8 cellular contexts compared by ENCODE assay signal in genomic region chr19:45424191-45425058, GRCh38. TPM values are rescaled to one million over a fixed set of nuclear protein-coding genes. Genes with fewer than 3 reads are reported as not detected.
DNase-seq lines count a peak whose midpoint lies in the region; ATAC-seq and TF ChIP-seq lines count a peak whose summit lies in the region.

No MANE protein-coding gene starts in this region.

- peaks cover 36% of the 10 kb centered on the region for H3K4me1 Mint-ChIP-seq in T-helper 2 cell treated with Interferon-gamma antibody and Interleukin-4, amounts not matched to agents 5 μg/mL and 100 μg/mL, for 36 hours (ENCODE audit: low read depth)

- 0% methylated on average over 5 of the region's 24 CpGs; no CpG with 5 or more reads in 1 of the 2 experiments for WGBS in IMR-90 (ENCODE audit: extremely low coverage in 2 of 2, insufficient read length in 1 of 2), 2 experiments
- WGBS in ectodermal cell, 2 experiments, result 18 to 23% methylated on average over 24 of the region's 24 CpGs
- WGBS in lung, 2 donors, result 13 to 15% methylated on average over 23 to 24 of the region's 24 CpGs

- H3K4me1 ChIP-seq in IMR-90 (ENCODE audit: control insufficient read depth, insufficient read depth, low read length) (peaks cover 8% of the 10 kb centered on the region), ectodermal cell (ENCODE audit: control insufficient read depth, insufficient read depth, low read length) (peaks cover 13% of the 10 kb centered on the region), lung (ENCODE audit: control insufficient read depth in 2 of 2, insufficient read depth in 2 of 2, low read length in 2 of 2) (peaks cover 5 to 6% of the 10 kb centered on the region in 2 donors)

- H3K9me1 ChIP-seq in IMR-90 (ENCODE audit: insufficient read depth, low read length), result no peaks in the 10 kb centered on the region; the same call in 1 of the 2 replicates

- BruUV-seq in IMR-90 (replicated peaks; lab: Mats Ljungman, UMichigan), result TSS peak; percentile 92

- peaks cover 14 to 45% of the 10 kb centered on the region in 2 experiments for H3K79me1 ChIP-seq in IMR-90 (ENCODE audit: low read depth in 1 of 2, low read length in 2 of 2)

- H4K8ac ChIP-seq in IMR-90 (ENCODE audit: low read depth in 2 of 2, low read length in 2 of 2), result peak overlapping the region; percentile 91 to 99

- H4K91ac ChIP-seq in IMR-90 (ENCODE audit: insufficient read depth, low read depth, low read length), result peak overlapping the region; percentile 98

- TF ChIP-seq CTCF in IMR-90 (conservative IDR thresholded peaks at IDR 0.05; ENCODE audit: low read depth, low read length) (no peak), lung (IDR thresholded peaks at IDR 0.05; ENCODE audit: control extremely low read depth, extremely low read depth) (no peak)

- H3K56ac ChIP-seq in IMR-90 (ENCODE audit: extremely low read depth, insufficient read depth, low read length), result peak overlapping the region; percentile 97

- H3K9me3 ChIP-seq in IMR-90 (ENCODE audit: control insufficient read depth, insufficient read depth, low read length) (no peaks in the 10 kb centered on the region), ectodermal cell (ENCODE audit: control insufficient read depth, low read length) (no peaks in the 10 kb centered on the region), lung (ENCODE audit: control insufficient read depth in 2 of 2, insufficient read depth in 1 of 2, low read length in 1 of 2) (no peaks in the 10 kb centered on the region)

- in situ Hi-C loops in IMR-90 (cut with MboI; ENCODE audit: low sequenced_read_pairs), result no loop called here

- H3K27ac ChIP-seq in IMR-90 (ENCODE audit: insufficient read depth, low read length), result peak overlapping the region; percentile 98
- H3K27ac ChIP-seq in ectodermal cell (ENCODE audit: insufficient read depth, low read depth, low read length, poor library complexity, severe bottlenecking), result peak overlapping the region; percentile 82
- peak overlapping the region; percentile 97 for H3K27ac ChIP-seq in lung (ENCODE audit: low read depth in 1 of 2, low read length in 1 of 2)

- peaks cover 16% of the 10 kb centered on the region for H3K36me3 Mint-ChIP-seq in T-helper 2 cell treated with Interferon-gamma antibody and Interleukin-4, amounts not matched to agents 5 μg/mL and 100 μg/mL, for 36 hours (ENCODE audit: low read depth)

- H3K9ac ChIP-seq in IMR-90 (ENCODE audit: low read depth, low read length), result peak overlapping the region; percentile 82

- H3K36me3 ChIP-seq in IMR-90 (ENCODE audit: control insufficient read depth, insufficient read depth, low read length) (peaks cover 16% of the 10 kb centered on the region), ectodermal cell (ENCODE audit: control insufficient read depth, insufficient read depth, low read length) (peaks cover 9% of the 10 kb centered on the region), lung (ENCODE audit: control insufficient read depth in 2 of 2, insufficient read depth in 2 of 2, low read length in 2 of 2) (peaks cover 0 to 14% of the 10 kb centered on the region in 2 donors)

- H2BK15ac ChIP-seq in IMR-90 (ENCODE audit: low read depth, low read length), result peak overlapping the region; percentile 97

- H3K23ac ChIP-seq in IMR-90 (ENCODE audit: low read depth, low read length), result peak overlapping the region; percentile 99

- H3K9me3 Mint-ChIP-seq in T-helper 2 cell treated with Interferon-gamma antibody and Interleukin-4, amounts not matched to agents 5 μg/mL and 100 μg/mL, for 36 hours, result no peaks in the 10 kb centered on the region

- H2BK20ac ChIP-seq in IMR-90 (ENCODE audit: low read depth, low read length), result peak overlapping the region; percentile 92

- H3K4me3 ChIP-seq in IMR-90 (ENCODE audit: insufficient read depth, low read depth, low read length) (peak overlapping the region; percentile 70), ectodermal cell (ENCODE audit: insufficient read depth, low read depth, low read length) (peak overlapping the region; percentile 55), lung (peak overlapping the region; percentile 77)

- H3K4me2 ChIP-seq in IMR-90 (ENCODE audit: low read depth, low read length), result peak overlapping the region; percentile 93

- peak overlapping the region; percentile 96 for H4K5ac ChIP-seq in IMR-90 (ENCODE audit: low read depth, low read length)

- H3K4me3 Mint-ChIP-seq in T-helper 2 cell treated with Interferon-gamma antibody and Interleukin-4, amounts not matched to agents 5 μg/mL and 100 μg/mL, for 36 hours, result peak overlapping the region; percentile 96

- ATAC-seq in IMR-90 (ENCODE audit: low read depth), result peak; percentile 54
- peak; percentile 60 for ATAC-seq in lung (ENCODE audit: insufficient read depth, low FRiP score)

- H3K27me3 ChIP-seq in IMR-90 (ENCODE audit: control insufficient read depth, insufficient read depth, low read length), result no peaks in the 10 kb centered on the region
- H3K27me3 ChIP-seq in ectodermal cell (ENCODE audit: control insufficient read depth, insufficient read depth, low read length, poor library complexity, severe bottlenecking), result peaks cover 10% of the 10 kb centered on the region
- H3K27me3 ChIP-seq in lung (ENCODE audit: control insufficient read depth, insufficient read depth), result no peaks in the 10 kb centered on the region

- peak overlapping the region; percentile 90 for H3K27ac Mint-ChIP-seq in T-helper 2 cell treated with Interferon-gamma antibody and Interleukin-4, amounts not matched to agents 5 μg/mL and 100 μg/mL, for 36 hours

- intact Hi-C loops in IMR-90 (cut with micrococcal nuclease), result loop anchor here (5.0 kb wide), 1 partner anchor 218 kb away; no protein-coding TSS in a partner anchor

- TF ChIP-seq POLR2A in IMR-90 (IDR thresholded peaks at IDR 0.05; ENCODE audit: low read depth, low read length), result peak; percentile 85

- TF ChIP-seq RAD21 in IMR-90 (IDR thresholded peaks at IDR 0.05; ENCODE audit: low read length), result no peak

- peak overlapping the region; percentile 98 for H2BK5ac ChIP-seq in IMR-90 (ENCODE audit: low read depth, low read length, poor library complexity, severe bottlenecking)

- H2AK5ac ChIP-seq in IMR-90 (ENCODE audit: low read depth, low read length), result peak overlapping the region; percentile 99

- peak overlapping the region; percentile 99 for H3K4ac ChIP-seq in IMR-90 (ENCODE audit: low read depth, low read length)

- H3K18ac ChIP-seq in IMR-90 (ENCODE audit: low read depth, low read length), result peak overlapping the region; percentile 90

- H2AK9ac ChIP-seq in IMR-90 (replicated peaks; ENCODE audit: low read depth, low read length, poor library complexity), result peak overlapping the region; percentile 95

- CTCF ChIA-PET in IMR-90 (lab: Yijun Ruan, JAX), result interaction anchor here (1.0 to 1.5 kb wide), 3 partner anchors 15 to 61 kb away, joined by 4 to 7 read pairs (median 5); no protein-coding TSS in a partner anchor

- H4K20me1 ChIP-seq in IMR-90 (ENCODE audit: insufficient read depth, low read length), result no peaks in the 10 kb centered on the region

- DNase-seq in NOMO-1 (lab: John Stamatoyannopoulos, UW; ENCODE audit: unreplicated experiment in 2 of 2) (peak; percentile 11 to 71), NOMO-1 treated with dmso at 0.1 percent for 144 hours (lab: John Stamatoyannopoulos, UW; ENCODE audit: unreplicated experiment) (no peak), IMR-90 (peak; percentile 98), lung (ENCODE audit: low spot score) (peak; percentile 65), stromal cell of bone marrow (ENCODE audit: low read depth) (peak; percentile 88), NCI-H526 treated with DMSO at 0.1 percent for 48 hours (lab: John Stamatoyannopoulos, UW) (no peak)
- peak; percentile 58 for DNase-seq in T-helper 2 cell treated with Interferon-gamma antibody and Interleukin-4, amounts not matched to agents 5 μg/mL and 100 μg/mL, for 36 hours (ENCODE audit: low spot score)

- H3K14ac ChIP-seq in IMR-90 (replicated peaks; ENCODE audit: low read depth, low read length), result peak overlapping the region; percentile 98

- H2AFZ ChIP-seq in IMR-90 (replicated peaks; ENCODE audit: low read length, poor library complexity), result peak overlapping the region; percentile 93

- POLR2A ChIA-PET in IMR-90 (lab: Charles Lee; ENCODE audit: unreplicated experiment), result interaction anchor here (0.6 kb wide), 1 partner anchor 206 kb away, joined by 8 read pairs; no protein-coding TSS in a partner anchor

- H2BK120ac ChIP-seq in IMR-90 (ENCODE audit: low read depth, low read length), result peak overlapping the region; percentile 96

- dilution Hi-C loops in IMR-90 (cut with HindIII; ENCODE audit: low sequenced_read_pairs, unreplicated experiment), result no loop called here

- peaks cover 11% of the 10 kb centered on the region for H3K27me3 Mint-ChIP-seq in T-helper 2 cell treated with Interferon-gamma antibody and Interleukin-4, amounts not matched to agents 5 μg/mL and 100 μg/mL, for 36 hours (ENCODE audit: low read depth)

RNA-seq across cellular contexts. Expression of gene ERCC1, which starts 0.7 kb away (rescaled TPM):
- total RNA-seq in IMR-90 (2012; rRNA removed) (76.9 and 84.2 TPM in 2 replicates), lung (10 to 100 TPM; 72.4 to 82.3 TPM)
- polyA plus RNA-seq in IMR-90 (2012; rRNA removed) (132 and 153 TPM in 2 replicates), lung (10 to 100 TPM; 53.2 to 54.0 TPM)
- polyA plus RNA-seq in IMR-90 (2012; cell fraction: cytosol; rRNA removed), result 113 and 118 TPM in 2 replicates
- 152 and 183 TPM in 2 replicates for polyA plus RNA-seq in IMR-90 (2012; cell fraction: nucleus; rRNA removed; ENCODE audit: low replicate concordance)
- polyA plus RNA-seq in ectodermal cell (2013, experiment 1 of 4), result 100 TPM
- polyA plus RNA-seq in ectodermal cell (2013, experiment 2 of 4), result 96.3 TPM
- polyA plus RNA-seq in ectodermal cell (2013, experiment 3 of 4), result 66.1 TPM
- polyA plus RNA-seq in ectodermal cell (2013, experiment 4 of 4), result 76.0 TPM

RNA-seq across cellular contexts. Expression of gene POLR1G, which starts 18.0 kb away (rescaled TPM):
- total RNA-seq in IMR-90 (2012; rRNA removed) (10.3 and 12.5 TPM in 2 replicates), lung (1 to 10 TPM; 3.6 to 8.3 TPM)
- polyA plus RNA-seq in IMR-90 (2012; rRNA removed) (8.0 and 8.8 TPM in 2 replicates), lung (1 to 10 TPM; 5.2 to 6.6 TPM)
- polyA plus RNA-seq in IMR-90 (2012; cell fraction: cytosol; rRNA removed), result 3.3 and 3.9 TPM in 2 replicates
- polyA plus RNA-seq in IMR-90 (2012; cell fraction: nucleus; rRNA removed; ENCODE audit: low replicate concordance), result 2.0 and 2.1 TPM in 2 replicates
- 12.6 TPM for polyA plus RNA-seq in ectodermal cell (2013, experiment 1 of 4)
- polyA plus RNA-seq in ectodermal cell (2013, experiment 2 of 4), result 13.0 TPM
- 7.0 TPM for polyA plus RNA-seq in ectodermal cell (2013, experiment 3 of 4)
- polyA plus RNA-seq in ectodermal cell (2013, experiment 4 of 4), result 8.8 TPM

RNA-seq across cellular contexts. Expression of gene PPP1R13L, which starts 19.6 kb away (rescaled TPM):
- total RNA-seq in IMR-90 (2012; rRNA removed) (0.56 and 3.0 TPM in 2 replicates), lung (10 to 100 TPM; 14.0 to 37.3 TPM)
- polyA plus RNA-seq in IMR-90 (2012; rRNA removed) (11.6 and 13.3 TPM in 2 replicates), lung (10 to 100 TPM; 32.0 to 34.0 TPM)
- 11.6 and 19.4 TPM in 2 replicates for polyA plus RNA-seq in IMR-90 (2012; cell fraction: cytosol; rRNA removed)
- polyA plus RNA-seq in IMR-90 (2012; cell fraction: nucleus; rRNA removed; ENCODE audit: low replicate concordance), result 24.0 and 44.8 TPM in 2 replicates
- 19.1 TPM for polyA plus RNA-seq in ectodermal cell (2013, experiment 1 of 4)
- polyA plus RNA-seq in ectodermal cell (2013, experiment 2 of 4), result 15.5 TPM
- polyA plus RNA-seq in ectodermal cell (2013, experiment 3 of 4), result 13.9 TPM
- polyA plus RNA-seq in ectodermal cell (2013, experiment 4 of 4), result 19.4 TPM

RNA-seq across cellular contexts. Expression of gene FOSB, which starts 43.4 kb away (rescaled TPM):
- 11.1 and 31.9 TPM in 2 replicates for total RNA-seq in IMR-90 (2012; rRNA removed)
- 15.6 and 60.1 TPM in 2 replicates for polyA plus RNA-seq in IMR-90 (2012; rRNA removed)
- 52.4 and 90.3 TPM in 2 replicates for polyA plus RNA-seq in IMR-90 (2012; cell fraction: cytosol; rRNA removed)
- polyA plus RNA-seq in IMR-90 (2012; cell fraction: nucleus; rRNA removed; ENCODE audit: low replicate concordance), result 982 and 1,348 TPM in 2 replicates
- 5.4 TPM for polyA plus RNA-seq in ectodermal cell (2013, experiment 1 of 4)
- 4.4 TPM for polyA plus RNA-seq in ectodermal cell (2013, experiment 2 of 4)
- 2.6 TPM for polyA plus RNA-seq in ectodermal cell (2013, experiment 3 of 4)
- polyA plus RNA-seq in ectodermal cell (2013, experiment 4 of 4), result 3.3 TPM
- 10 to 100 TPM in 1 of 2 donors, 1 to 10 TPM in 1; 9.9 to 24.2 TPM for total RNA-seq in lung
- 10 to 100 TPM in 1 of 2 donors, 1 to 10 TPM in 1; 7.9 to 22.8 TPM for polyA plus RNA-seq in lung

RNA-seq across cellular contexts. Expression of gene ERCC2, which starts 54.1 kb away (rescaled TPM):
- total RNA-seq in IMR-90 (2012; rRNA removed), result 26.7 and 30.6 TPM in 2 replicates
- polyA plus RNA-seq in IMR-90 (2012; rRNA removed), result 66.5 and 75.6 TPM in 2 replicates
- 51.6 and 67.4 TPM in 2 replicates for polyA plus RNA-seq in IMR-90 (2012; cell fraction: cytosol; rRNA removed)
- 119 and 274 TPM in 2 replicates for polyA plus RNA-seq in IMR-90 (2012; cell fraction: nucleus; rRNA removed; ENCODE audit: low replicate concordance)
- 96.4 TPM for polyA plus RNA-seq in ectodermal cell (2013, experiment 1 of 4)
- polyA plus RNA-seq in ectodermal cell (2013, experiment 2 of 4), result 97.9 TPM
- 63.9 TPM for polyA plus RNA-seq in ectodermal cell (2013, experiment 3 of 4)
- 71.3 TPM for polyA plus RNA-seq in ectodermal cell (2013, experiment 4 of 4)
- total RNA-seq in lung, result 10 to 100 TPM; 17.8 to 19.9 TPM
- 10 to 100 TPM; 11.9 to 14.9 TPM for polyA plus RNA-seq in lung

Comparison
In these comparisons a context has a peak if more than half of its experiments do, and no peak if none do; other contexts are left out.
1. DNase-seq: peak in NOMO-1 (2 of 2), IMR-90 (single experiment), T-helper 2 cell treated with Interferon-gamma antibody and Interleukin-4, amounts not matched to agents 5 μg/mL and 100 μg/mL, for 36 hours (single experiment), lung (single experiment) and stromal cell of bone marrow (single experiment); none in NOMO-1 treated with dmso at 0.1 percent for 144 hours (single experiment) and NCI-H526 treated with DMSO at 0.1 percent for 48 hours (single experiment).
2. Peak in every context shown above with its lines, with median percentiles within 50 percentile points of each other: H3K27ac ChIP-seq and H3K4me3 ChIP-seq.